In genomic region chr5:159965031-159965837, GRCh38 we compare ENCODE assay signal across 9 cellular contexts. TPM values are rescaled to one million over a fixed set of nuclear protein-coding genes. Genes with fewer than 3 reads are reported as not detected.
DNase-seq lines count a peak whose midpoint lies in the region; ATAC-seq, FAIRE-seq and TF ChIP-seq lines count a peak whose summit lies in the region.
"Had no signal": no experiment of that assay in that cellular context is flagged by ENCODE, and none has a peak within 500 bp of the region (broad histone marks: within the 10 kb centered on the region; RNA-seq: fewer than 3 reads in every experiment).

No MANE protein-coding gene starts in this region.

- H3K27ac ChIP-seq in pancreas: no peak overlapping the region

- H3K9me3 Mint-ChIP-seq in activated T-helper 2 cell treated with anti-CD3 and anti-CD28 coated beads, Interferon-gamma antibody, Interleukin-2, Interleukin-4, amounts not matched to agents 10 μg/mL and 5 μg/mL and 100 μg/mL, durations not matched to agents 14 hours and 24 hours and 36 hours: no peaks in the 10 kb centered on the region

- peaks cover 38% of the 10 kb centered on the region for H3K27me3 Mint-ChIP-seq in activated T-helper 2 cell treated with anti-CD3 and anti-CD28 coated beads, Interferon-gamma antibody, Interleukin-2, Interleukin-4, amounts not matched to agents 10 μg/mL and 5 μg/mL and 100 μg/mL, durations not matched to agents 14 hours and 24 hours and 36 hours (ENCODE audit: low read depth)

- no peaks in the 10 kb centered on the region for H3K36me3 Mint-ChIP-seq in activated T-helper 2 cell treated with anti-CD3 and anti-CD28 coated beads, Interferon-gamma antibody, Interleukin-2, Interleukin-4, amounts not matched to agents 10 μg/mL and 5 μg/mL and 100 μg/mL, durations not matched to agents 14 hours and 24 hours and 36 hours (ENCODE audit: low read depth)

- no peaks in the 10 kb centered on the region for H3K4me1 Mint-ChIP-seq in activated T-helper 2 cell treated with anti-CD3 and anti-CD28 coated beads, Interferon-gamma antibody, Interleukin-2, Interleukin-4, amounts not matched to agents 10 μg/mL and 5 μg/mL and 100 μg/mL, durations not matched to agents 14 hours and 24 hours and 36 hours (ENCODE audit: low read depth)

- 31 to 32% methylated on average over 12 of the region's 12 CpGs for WGBS in pancreas, 2 donors

- intact Hi-C loops in pancreas (cut with DNase I): no loop called here
- intact Hi-C loops in activated T-helper 2 cell treated with anti-CD3 and anti-CD28 coated beads, Interferon-gamma antibody, Interleukin-2, Interleukin-4, amounts not matched to agents 10 μg/mL and 5 μg/mL and 100 μg/mL, durations not matched to agents 14 hours and 24 hours and 36 hours (cut with micrococcal nuclease): loop anchor here (1.0 kb wide), 1 partner anchor 449 kb away; no protein-coding TSS in a partner anchor

- no peaks in the 10 kb centered on the region for H3K4me1 ChIP-seq in pancreas

- H3K36me3 ChIP-seq in pancreas: no peaks in the 10 kb centered on the region

- ATAC-seq in pancreas: peak in 3 of 4 donors; percentile 62 to 80 (median 70)
- no peak for ATAC-seq in GM18511 (IDR thresholded peaks at IDR 0.05; ENCODE audit: unreplicated experiment)

- no peak overlapping the region for H3K27ac Mint-ChIP-seq in activated T-helper 2 cell treated with anti-CD3 and anti-CD28 coated beads, Interferon-gamma antibody, Interleukin-2, Interleukin-4, amounts not matched to agents 10 μg/mL and 5 μg/mL and 100 μg/mL, durations not matched to agents 14 hours and 24 hours and 36 hours

- no peaks in the 10 kb centered on the region for H3K9me3 ChIP-seq in pancreas

- H3K4me3 Mint-ChIP-seq in activated T-helper 2 cell treated with anti-CD3 and anti-CD28 coated beads, Interferon-gamma antibody, Interleukin-2, Interleukin-4, amounts not matched to agents 10 μg/mL and 5 μg/mL and 100 μg/mL, durations not matched to agents 14 hours and 24 hours and 36 hours (ENCODE audit: low read depth): no peak overlapping the region

- peaks cover 0 to 1% (median 0%) of the 10 kb centered on the region in 4 donors for H3K27me3 ChIP-seq in pancreas

- TF ChIP-seq CTCF in GM10266 (IDR thresholded peaks at IDR 0.05; ENCODE audit: control insufficient read depth, insufficient read depth, low read depth, missing control alignments) (peak; percentile 60), pancreas (IDR thresholded peaks at IDR 0.05) (peak in 3 of 4 donors; percentile 14 to 33 (median 33))

- H3K4me3 ChIP-seq in pancreas: no peak overlapping the region

- no peak for FAIRE-seq in pancreas (lab: Jason Lieb, UNC)

- DNase-seq in GM10266 (ENCODE audit: extremely low spot score): no peak
- DNase-seq in LHCN-M2 (ENCODE audit: low read depth): peak; percentile 63
- DNase-seq in activated T-cell treated with anti-CD3 and anti-CD28 coated beads, Interleukin-2, amount 50 U/mL, for 1 hour: peak; percentile 22
- peak; percentile 47 for DNase-seq in foreskin melanocyte
- DNase-seq in pancreas: peak in 5 of 6 donors; percentile 5 to 64 (median 37)
- no peak for DNase-seq in T1000 (lab: John Stamatoyannopoulos, UW)
- DNase-seq in activated T-helper 2 cell treated with anti-CD3 and anti-CD28 coated beads, Interferon-gamma antibody, Interleukin-2, Interleukin-4, amounts not matched to agents 10 μg/mL and 5 μg/mL and 100 μg/mL, durations not matched to agents 14 hours and 24 hours and 36 hours (ENCODE audit: low spot score): no peak

RNA-seq across cellular contexts. Expression of gene TTC1, which starts 43.7 kb away (rescaled TPM):
- total RNA-seq in LHCN-M2 (2014; rRNA removed): 55.5 and 63.7 TPM in 2 replicates
- 61.1 TPM for polyA plus RNA-seq in LHCN-M2 (2012)
- total RNA-seq in pancreas: 10 to 100 TPM in 5 of 6 donors, 1 to 10 TPM in 1; 9.9 to 22.4 (median 15.6) TPM
- polyA plus RNA-seq in pancreas: 10 to 100 TPM; 14.2 to 27.6 TPM
- 64.0 and 64.9 TPM in 2 replicates for total RNA-seq in activated T-helper 2 cell treated with anti-CD3 and anti-CD28 coated beads, Interferon-gamma antibody, Interleukin-2, Interleukin-4, amounts not matched to agents 10 μg/mL and 5 μg/mL and 100 μg/mL, durations not matched to agents 14 hours and 24 hours and 36 hours

RNA-seq across cellular contexts. Expression of gene ADRA1B, which starts 49.0 kb away (rescaled TPM):
- 0.71 and 1.1 TPM in 2 replicates for total RNA-seq in LHCN-M2 (2014; rRNA removed)
- 3.5 TPM for polyA plus RNA-seq in LHCN-M2 (2012)
- total RNA-seq in pancreas: under 1 TPM; 0.12 to 0.32 (median 0.17) TPM
- under 1 TPM; 0.11 to 0.49 TPM for polyA plus RNA-seq in pancreas
- total RNA-seq in activated T-helper 2 cell treated with anti-CD3 and anti-CD28 coated beads, Interferon-gamma antibody, Interleukin-2, Interleukin-4, amounts not matched to agents 10 μg/mL and 5 μg/mL and 100 μg/mL, durations not matched to agents 14 hours and 24 hours and 36 hours: not detected in 2 replicates
- total RNA-seq: mononuclear cell had no signal

Comparison
In these comparisons a context has a peak if more than half of its experiments do, and no peak if none do; other contexts are left out.
1. DNase-seq: peak in LHCN-M2 (single experiment), activated T-cell treated with anti-CD3 and anti-CD28 coated beads, Interleukin-2, amount 50 U/mL, for 1 hour (single experiment), foreskin melanocyte (single experiment) and pancreas (5 of 6); none in GM10266 (single experiment), T1000 (single experiment) and activated T-helper 2 cell treated with anti-CD3 and anti-CD28 coated beads, Interferon-gamma antibody, Interleukin-2, Interleukin-4, amounts not matched to agents 10 μg/mL and 5 μg/mL and 100 μg/mL, durations not matched to agents 14 hours and 24 hours and 36 hours (single experiment).